In genomic region chr4:54658321-54659093, GRCh38 we compare ENCODE assay signal across 8 cellular contexts.
DNase-seq lines count a peak whose midpoint lies in the region; ATAC-seq and TF ChIP-seq lines count a peak whose summit lies in the region.

No MANE protein-coding gene starts in this region.

- H3K27ac ChIP-seq in RWPE2 (ENCODE audit: poor library complexity, severe bottlenecking): no peak overlapping the region
- H3K27ac ChIP-seq in iPS-18a (ENCODE audit: low read length): no peak overlapping the region

- DNase-seq in SIG-M5 treated with dmso at 0.1 percent for 504 hours (lab: John Stamatoyannopoulos, UW; ENCODE audit: unreplicated experiment) (peak; percentile 39), SIG-M5 (lab: John Stamatoyannopoulos, UW) (no peak), RWPE2 (ENCODE audit: low spot score) (no peak), astrocyte of the spinal cord (ENCODE audit: low read depth, low spot score) (peak; percentile 38), retina (peak; percentile 87)

- ATAC-seq in HG03432 (IDR thresholded peaks at IDR 0.05; ENCODE audit: unreplicated experiment): peak; percentile 46
- peak; percentile 14; the same call in 1 of the 3 replicates for ATAC-seq in RWPE2 (ENCODE audit: low read depth)
- ATAC-seq in GM19455 (IDR thresholded peaks at IDR 0.05; ENCODE audit: unreplicated experiment): no peak

- H3K9ac ChIP-seq in iPS-18a (ENCODE audit: low read length): peak overlapping the region; percentile 77

- H3K4me1 ChIP-seq in RWPE2 (ENCODE audit: insufficient read depth, poor library complexity, severe bottlenecking): peaks cover 30% of the 10 kb centered on the region
- peaks cover 13% of the 10 kb centered on the region for H3K4me1 ChIP-seq in iPS-18a (ENCODE audit: control insufficient read depth, low read depth, low read length)

- in situ Hi-C loops in astrocyte of the spinal cord (cut with HindIII; ENCODE audit: low sequenced_read_pairs): no loop called here

- peak overlapping the region; percentile 22 for H3K4me3 ChIP-seq in RWPE2 (ENCODE audit: severe bottlenecking)
- H3K4me3 ChIP-seq in astrocyte of the spinal cord (ENCODE audit: low read depth, low read length): peak overlapping the region; percentile 53
- peak overlapping the region; percentile 82 for H3K4me3 ChIP-seq in iPS-18a (ENCODE audit: low read length)

- peak; percentile 14 for TF ChIP-seq CTCF in RWPE2 (IDR thresholded peaks at IDR 0.05; ENCODE audit: poor library complexity, severe bottlenecking)
- TF ChIP-seq CTCF in astrocyte of the spinal cord (IDR thresholded peaks at IDR 0.05; ENCODE audit: low read depth, low read length): peak; percentile 36

- H3K36me3 ChIP-seq in RWPE2 (ENCODE audit: low read depth) (no peaks in the 10 kb centered on the region), iPS-18a (ENCODE audit: control insufficient read depth, low read depth, low read length) (no peaks in the 10 kb centered on the region)

- H3K9me3 ChIP-seq in RWPE2 (ENCODE audit: severe bottlenecking) (no peaks in the 10 kb centered on the region), iPS-18a (ENCODE audit: control insufficient read depth, low read depth, low read length) (no peaks in the 10 kb centered on the region)

- peaks cover 40% of the 10 kb centered on the region for H3K27me3 ChIP-seq in RWPE2 (ENCODE audit: insufficient read depth, poor library complexity, severe bottlenecking)
- peaks cover 64% of the 10 kb centered on the region for H3K27me3 ChIP-seq in iPS-18a (ENCODE audit: control insufficient read depth, insufficient read depth, low read length)

Comparison
In these comparisons a context has a peak if more than half of its experiments do, and no peak if none do; other contexts are left out.
1. DNase-seq: peak in SIG-M5 treated with dmso at 0.1 percent for 504 hours (single experiment), astrocyte of the spinal cord (single experiment) and retina (single experiment); none in SIG-M5 (single experiment) and RWPE2 (single experiment).
2. H3K4me3 ChIP-seq: peak in every context shown above with its lines; median percentile 82 in iPS-18a; 53 in astrocyte of the spinal cord; 22 in RWPE2.